Comparison of ENCODE assay signal across 19 cellular contexts in genomic region chr4:142713282-142714030, GRCh38.
DNase-seq lines count a peak whose midpoint lies in the region; ATAC-seq, FAIRE-seq and TF ChIP-seq lines count a peak whose summit lies in the region.
"Had no signal": no experiment of that assay in that cellular context is flagged by ENCODE, and none has a peak within 500 bp of the region (broad histone marks: within the 10 kb centered on the region; RNA-seq: fewer than 3 reads in every experiment).

No MANE protein-coding gene starts in this region.

- peak; percentile 62 for ATAC-seq in stimulated activated naive CD8-positive, alpha-beta T cell treated with anti-CD3 and anti-CD28 coated beads, Interleukin-15, amount 100 ng/mL, for 72 hours
- ATAC-seq: stimulated activated naive B cell treated with anti-CD40 and anti-IgM and Interleukin-4, amounts not matched to agents 10 μg/mL and 1 μg/mL and 100 μg/mL, for 72 hours had no signal

- peaks cover 42% of the 10 kb centered on the region for H3K9me3 Mint-ChIP-seq in activated naive CD4-positive, alpha-beta T cell treated with anti-CD3 and anti-CD28 coated beads, Interleukin-2, amount 10 ng/mL, durations not matched to agents 7 days and 5 days
- peaks cover 24% of the 10 kb centered on the region for H3K9me3 Mint-ChIP-seq in T-helper 1 cell treated with Interleukin-12 subunit alpha and Interleukin-12 subunit beta and Interleukin-4 antibody, amounts not matched to agents 30 μg/mL and 1 μg/mL, for 36 hours
- H3K9me3 Mint-ChIP-seq in activated naive CD8-positive, alpha-beta T cell treated with anti-CD3 and anti-CD28 coated beads for 36 hours: peaks cover 27% of the 10 kb centered on the region
- H3K9me3 Mint-ChIP-seq in stimulated activated naive CD8-positive, alpha-beta T cell treated with anti-CD3 and anti-CD28 coated beads, Interleukin-15, amount 100 ng/mL, for 72 hours: peaks cover 18 to 19% of the 10 kb centered on the region in 2 donors

- H3K4me1 Mint-ChIP-seq in activated naive CD4-positive, alpha-beta T cell treated with anti-CD3 and anti-CD28 coated beads, Interleukin-2, amount 10 ng/mL, durations not matched to agents 7 days and 5 days: peaks cover 62% of the 10 kb centered on the region
- H3K4me1 Mint-ChIP-seq in T-helper 1 cell treated with Interleukin-12 subunit alpha and Interleukin-12 subunit beta and Interleukin-4 antibody, amounts not matched to agents 30 μg/mL and 1 μg/mL, for 36 hours (ENCODE audit: low read depth): peaks cover 25% of the 10 kb centered on the region
- peaks cover 36% of the 10 kb centered on the region for H3K4me1 Mint-ChIP-seq in activated naive CD8-positive, alpha-beta T cell treated with anti-CD3 and anti-CD28 coated beads for 36 hours
- H3K4me1 Mint-ChIP-seq in stimulated activated naive CD8-positive, alpha-beta T cell treated with anti-CD3 and anti-CD28 coated beads, Interleukin-15, amount 100 ng/mL, for 72 hours: peaks cover 43% of the 10 kb centered on the region
- H3K4me1 Mint-ChIP-seq: stimulated activated naive B cell treated with anti-CD40 and anti-IgM and Interleukin-4, amounts not matched to agents 10 μg/mL and 1 μg/mL and 100 μg/mL, for 72 hours had no signal

- H3K4me3 Mint-ChIP-seq in activated naive CD4-positive, alpha-beta T cell treated with anti-CD3 and anti-CD28 coated beads, Interleukin-2, amount 10 ng/mL, durations not matched to agents 7 days and 5 days: no peak overlapping the region
- H3K4me3 Mint-ChIP-seq in T-helper 1 cell treated with Interleukin-12 subunit alpha and Interleukin-12 subunit beta and Interleukin-4 antibody, amounts not matched to agents 30 μg/mL and 1 μg/mL, for 36 hours: peak overlapping the region; percentile 15
- H3K4me3 Mint-ChIP-seq in activated naive CD8-positive, alpha-beta T cell treated with anti-CD3 and anti-CD28 coated beads for 36 hours: peak overlapping the region; percentile 9
- H3K4me3 Mint-ChIP-seq in stimulated activated naive CD8-positive, alpha-beta T cell treated with anti-CD3 and anti-CD28 coated beads, Interleukin-15, amount 100 ng/mL, for 72 hours: peak overlapping the region in 1 of 2 donors; percentile 50
- H3K4me3 Mint-ChIP-seq: stimulated activated naive B cell treated with anti-CD40 and anti-IgM and Interleukin-4, amounts not matched to agents 10 μg/mL and 1 μg/mL and 100 μg/mL, for 72 hours had no signal

- no peak for TF ChIP-seq POLR2A in GM12891 (IDR thresholded peaks at IDR 0.05; ENCODE audit: low read depth, low read length)

- CTCF ChIA-PET in activated naive CD4-positive, alpha-beta T cell treated with anti-CD3 and anti-CD28 coated beads, Interleukin-2, amount 10 ng/mL, durations not matched to agents 7 days and 5 days (lab: Charles Lee): interaction anchor here (0.8 to 1.0 kb wide), 2 partner anchors 308 to 357 kb away, joined by 3 read pairs; no protein-coding TSS in a partner anchor

- H3K27me3 Mint-ChIP-seq in activated naive CD4-positive, alpha-beta T cell treated with anti-CD3 and anti-CD28 coated beads, Interleukin-2, amount 10 ng/mL, durations not matched to agents 7 days and 5 days: no peaks in the 10 kb centered on the region
- H3K27me3 Mint-ChIP-seq in T-helper 1 cell treated with Interleukin-12 subunit alpha and Interleukin-12 subunit beta and Interleukin-4 antibody, amounts not matched to agents 30 μg/mL and 1 μg/mL, for 36 hours (ENCODE audit: low read depth): no peaks in the 10 kb centered on the region
- H3K27me3 Mint-ChIP-seq in activated naive CD8-positive, alpha-beta T cell treated with anti-CD3 and anti-CD28 coated beads for 36 hours: no peaks in the 10 kb centered on the region
- H3K27me3 Mint-ChIP-seq in stimulated activated naive CD8-positive, alpha-beta T cell treated with anti-CD3 and anti-CD28 coated beads, Interleukin-15, amount 100 ng/mL, for 72 hours: no peaks in the 10 kb centered on the region
- H3K27me3 Mint-ChIP-seq: stimulated activated naive B cell treated with anti-CD40 and anti-IgM and Interleukin-4, amounts not matched to agents 10 μg/mL and 1 μg/mL and 100 μg/mL, for 72 hours had no signal

- peak overlapping the region; percentile 89 for H3K27ac Mint-ChIP-seq in activated naive CD4-positive, alpha-beta T cell treated with anti-CD3 and anti-CD28 coated beads, Interleukin-2, amount 10 ng/mL, durations not matched to agents 7 days and 5 days
- H3K27ac Mint-ChIP-seq in T-helper 1 cell treated with Interleukin-12 subunit alpha and Interleukin-12 subunit beta and Interleukin-4 antibody, amounts not matched to agents 30 μg/mL and 1 μg/mL, for 36 hours: peak overlapping the region; percentile 39
- peak overlapping the region; percentile 83 for H3K27ac Mint-ChIP-seq in activated naive CD8-positive, alpha-beta T cell treated with anti-CD3 and anti-CD28 coated beads for 36 hours
- peak overlapping the region in 1 of 2 donors; percentile 89 for H3K27ac Mint-ChIP-seq in stimulated activated naive CD8-positive, alpha-beta T cell treated with anti-CD3 and anti-CD28 coated beads, Interleukin-15, amount 100 ng/mL, for 72 hours
- H3K27ac Mint-ChIP-seq: stimulated activated naive B cell treated with anti-CD40 and anti-IgM and Interleukin-4, amounts not matched to agents 10 μg/mL and 1 μg/mL and 100 μg/mL, for 72 hours had no signal

- FAIRE-seq in GM12891 (lab: Jason Lieb, UNC): no peak
- FAIRE-seq: H54, kidney, urothelium cell line had no signal

- H3K36me3 Mint-ChIP-seq in activated naive CD4-positive, alpha-beta T cell treated with anti-CD3 and anti-CD28 coated beads, Interleukin-2, amount 10 ng/mL, durations not matched to agents 7 days and 5 days: peaks cover 58% of the 10 kb centered on the region
- H3K36me3 Mint-ChIP-seq in T-helper 1 cell treated with Interleukin-12 subunit alpha and Interleukin-12 subunit beta and Interleukin-4 antibody, amounts not matched to agents 30 μg/mL and 1 μg/mL, for 36 hours (ENCODE audit: low read depth): peaks cover 13% of the 10 kb centered on the region
- H3K36me3 Mint-ChIP-seq in activated naive CD8-positive, alpha-beta T cell treated with anti-CD3 and anti-CD28 coated beads for 36 hours: peaks cover 33% of the 10 kb centered on the region
- H3K36me3 Mint-ChIP-seq: stimulated activated naive B cell treated with anti-CD40 and anti-IgM and Interleukin-4, amounts not matched to agents 10 μg/mL and 1 μg/mL and 100 μg/mL, for 72 hours had no signal

- no peak for DNase-seq in activated naive CD4-positive, alpha-beta T cell treated with anti-CD3 and anti-CD28 coated beads, Interleukin-2, amount 10 ng/mL, durations not matched to agents 7 days and 5 days
- no peak for DNase-seq in activated naive CD4-positive, alpha-beta T cell (lab: John Stamatoyannopoulos, UW)
- no peak for DNase-seq in activated naive CD8-positive, alpha-beta T cell treated with anti-CD3 and anti-CD28 coated beads for 36 hours
- no peak for DNase-seq in stimulated activated naive CD8-positive, alpha-beta T cell treated with anti-CD3 and anti-CD28 coated beads, Interleukin-15, amount 100 ng/mL, for 72 hours
- DNase-seq in GM12891 (ENCODE audit: insufficient read length, low spot score): no peak
- no peak for DNase-seq in glomerular visceral epithelial cell (ENCODE audit: extremely low spot score)
- DNase-seq: activated effector memory CD4-positive, alpha-beta T cell treated with Interleukin-2 at 50 U/mL for 16 hours; kidney; MV-4-11; NCI-H1694; NCI-H446 treated with DMSO at 0.1 percent for 48 hours; NCI-H82; nucleus accumbens; stimulated activated CD4-positive, alpha-beta T cell treated with anti-CD3 and anti-CD28 coated beads, Interleukin-4, amount 100 ng/mL, for 4 hours; stimulated activated naive B cell treated with anti-CD40 and anti-IgM and Interleukin-4, amounts not matched to agents 10 μg/mL and 1 μg/mL and 100 μg/mL, for 72 hours; testis had no signal

TF ChIP-seq in GM12891, 5 proteins besides CTCF, POLR2A, EP300 and RAD21:
- TF ChIP-seq PAX5 (IDR thresholded peaks at IDR 0.05; ENCODE audit: insufficient read depth, low read length, severe bottlenecking): no peak
- no peak for TF ChIP-seq SPI1 (IDR thresholded peaks at IDR 0.05; ENCODE audit: low read depth, low read length)
- no peak for TF ChIP-seq POU2F2 (IDR thresholded peaks at IDR 0.05; ENCODE audit: low read depth, low read length)
- no peak for TF ChIP-seq TAF1 (IDR thresholded peaks at IDR 0.05; ENCODE audit: low read depth, low read length)
- no peak for TF ChIP-seq POLR2AphosphoS5 (IDR thresholded peaks at IDR 0.05; ENCODE audit: low read depth, low read length)
